ENCODE assay signal across 18 cellular contexts in the genomic region with DNA sequence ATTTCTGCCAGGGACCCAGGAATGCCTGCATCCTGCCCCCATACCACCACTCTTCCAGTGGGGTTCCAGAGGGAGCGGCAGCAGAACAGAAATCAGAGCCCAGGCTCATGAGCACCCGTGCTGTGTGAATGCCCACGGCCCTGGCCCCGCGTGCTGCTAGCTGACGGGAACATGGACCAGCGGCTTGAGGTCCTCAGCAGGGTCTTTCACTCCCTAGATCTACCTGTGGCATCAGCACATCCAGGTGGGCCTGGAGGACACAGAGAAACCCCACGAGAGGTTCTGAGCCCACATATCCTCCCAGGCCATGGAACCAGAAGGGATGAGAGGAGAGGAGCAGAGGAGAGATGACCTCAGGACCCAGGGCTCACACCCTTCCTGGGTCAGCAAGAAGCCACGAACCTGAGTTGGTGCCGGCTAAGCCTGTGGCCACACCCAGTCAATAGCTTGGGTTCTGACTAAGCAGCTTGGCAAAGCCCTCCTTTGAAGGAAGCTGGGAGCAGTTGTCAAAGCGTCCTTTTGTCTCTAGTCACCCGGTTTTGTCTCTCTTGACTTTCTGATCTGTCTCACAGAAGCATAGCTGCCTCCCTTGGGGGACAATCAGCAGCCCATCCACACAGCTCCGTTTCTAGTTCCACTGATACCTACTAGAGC.
"Had no signal": no experiment of that assay in that cellular context is flagged by ENCODE, and none has a peak within 500 bp of the region (broad histone marks: within the 10 kb centered on the region; RNA-seq: fewer than 3 reads in every experiment).

No MANE protein-coding gene starts in this region.

- H3K27me3 ChIP-seq: body of pancreas, thyroid gland had no signal

- H3K27ac ChIP-seq: body of pancreas, parathyroid adenoma, thyroid gland had no signal

- H3K36me3 ChIP-seq: thyroid gland had no signal

- H3K9ac ChIP-seq: parathyroid adenoma had no signal

- H2AFZ ChIP-seq: parathyroid adenoma had no signal

- H3K4me3 ChIP-seq: body of pancreas, thyroid gland had no signal

- H3K9me3 ChIP-seq: body of pancreas, thyroid gland had no signal

- H3K4me1 ChIP-seq: body of pancreas, parathyroid adenoma had no signal

- ATAC-seq: activated T-cell treated with anti-CD3 and anti-CD28 coated beads, Interleukin-2, amount 50 U/mL, for 72 hours; body of pancreas; stimulated activated naive B cell treated with anti-CD40 and anti-IgM and Interleukin-4, amounts not matched to agents 10 μg/mL and 1 μg/mL and 100 μg/mL, for 72 hours had no signal

- DNase-seq: activated CD4-positive, alpha-beta T cell treated with anti-CD3 and anti-CD28 coated beads, Interleukin-2, amount 10 ng/mL, durations not matched to agents 7 days and 5 days; activated CD4-positive, CD25-positive, alpha-beta regulatory T cell; activated CD8-positive, alpha-beta memory T cell treated with anti-CD3 and anti-CD28 coated beads, Interleukin-2, amount 50 U/mL, for 48 hours; activated gamma-delta T cell treated with Interleukin-2 at 50 U/mL for 16 hours; activated T-cell treated with anti-CD3 and anti-CD28 coated beads, Interleukin-2, amount 50 U/mL, for 72 hours; amniotic stem cell; body of pancreas; central memory CD4-positive, alpha-beta T cell; cortex of kidney; effector CD4-positive, alpha-beta T cell; midbrain; naive B cell; stimulated activated CD4-positive, alpha-beta T cell treated with anti-CD3 and anti-CD28 coated beads, Interleukin-15, amount 100 ng/mL, for 24 hours; stimulated activated CD4-positive, alpha-beta T cell treated with anti-CD3 and anti-CD28 coated beads, Interleukin-4, amount 100 ng/mL, for 1 hour; stimulated activated naive B cell treated with anti-CD40 and anti-IgM and Interleukin-4, amounts not matched to agents 10 μg/mL and 1 μg/mL and 100 μg/mL, for 72 hours; thyroid gland had no signal

- H3K79me2 ChIP-seq: parathyroid adenoma had no signal

- FAIRE-seq: islet of Langerhans had no signal
